In the genomic region with DNA sequence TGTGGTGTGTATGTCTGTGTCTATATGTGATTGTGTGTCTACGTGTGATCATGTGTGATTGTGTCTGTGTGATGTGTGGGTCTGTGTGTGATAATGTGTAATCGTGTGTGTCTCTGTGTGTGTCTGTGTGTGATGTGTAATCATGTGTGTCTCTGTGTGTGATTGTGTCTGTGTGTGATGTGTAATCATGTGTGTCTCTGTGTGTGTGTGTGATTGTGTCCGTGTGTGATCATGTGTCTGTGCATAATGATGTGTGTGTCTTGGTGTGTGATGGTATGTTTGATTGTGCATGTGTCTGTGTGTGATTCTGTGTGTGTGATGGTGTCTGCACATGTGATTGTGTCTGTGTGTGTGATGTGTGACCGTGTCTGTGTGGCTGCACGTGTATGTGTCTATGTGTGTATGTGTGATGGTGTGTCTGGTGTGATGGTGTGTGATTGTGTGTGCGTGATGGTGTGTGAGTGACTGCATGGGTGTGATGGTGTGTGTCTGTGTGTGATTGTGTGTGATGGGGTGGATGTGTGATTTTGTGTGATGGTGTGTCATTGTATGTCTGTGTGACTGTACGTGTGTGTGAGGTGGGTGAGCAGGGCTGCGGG, we compare ENCODE assay signal across 19 cellular contexts.
"Had no signal": no experiment of that assay in that cellular context is flagged by ENCODE, and none has a peak within 500 bp of the region (broad histone marks: within the 10 kb centered on the region; RNA-seq: fewer than 3 reads in every experiment).

No MANE protein-coding gene starts in this region.

- H3K27ac ChIP-seq: brain microvascular endothelial cell, coronary artery, gastrocnemius medialis, heart right ventricle, left lung, neutrophil, spleen, testis, upper lobe of left lung had no signal

- ATAC-seq: gastrocnemius medialis; heart right ventricle; left lung; stimulated activated memory B cell treated with anti-CD40 and anti-IgM and Interleukin-4, amounts not matched to agents 10 μg/mL and 1 μg/mL and 100 μg/mL, for 72 hours had no signal

- H3K36me3 ChIP-seq: brain microvascular endothelial cell, gastrocnemius medialis, heart right ventricle, left lung, neutrophil, spleen, upper lobe of left lung had no signal

- H3K9me3 Mint-ChIP-seq: activated naive CD8-positive, alpha-beta T cell treated with anti-CD3 and anti-CD28 coated beads for 36 hours; activated T-helper 1 cell treated with anti-CD3 and anti-CD28 coated beads, Interleukin-12 subunit alpha, Interleukin-12 subunit beta, Interleukin-2, Interleukin-4 antibody, amounts not matched to agents 30 ng/mL and 10 ng/mL and 1 ng/mL, durations not matched to agents 14 hours and 24 hours and 36 hours; stimulated activated memory B cell treated with anti-CD40 and anti-IgM and Interleukin-4, amounts not matched to agents 10 μg/mL and 1 μg/mL and 100 μg/mL, for 72 hours had no signal

- DNase-seq: activated CD4-positive, alpha-beta T cell treated with anti-CD3 and anti-CD28 coated beads, Interleukin-2, amount 50 U/mL, for 4 hours; activated naive CD4-positive, alpha-beta T cell; activated naive CD8-positive, alpha-beta T cell treated with anti-CD3 and anti-CD28 coated beads for 36 hours; activated T-cell treated with anti-CD3 and anti-CD28 coated beads for 4 hours; anterior cingulate cortex; brain microvascular endothelial cell; gastrocnemius medialis; heart right ventricle; left lung; mammary epithelial cell; stimulated activated CD4-positive, alpha-beta T cell treated with anti-CD3 and anti-CD28 coated beads, Interleukin-4, amount 100 ng/mL, for 4 hours; testis had no signal

- H3K27me3 Mint-ChIP-seq: activated naive CD8-positive, alpha-beta T cell treated with anti-CD3 and anti-CD28 coated beads for 36 hours; stimulated activated memory B cell treated with anti-CD40 and anti-IgM and Interleukin-4, amounts not matched to agents 10 μg/mL and 1 μg/mL and 100 μg/mL, for 72 hours had no signal

- H3K4me1 Mint-ChIP-seq: activated naive CD8-positive, alpha-beta T cell treated with anti-CD3 and anti-CD28 coated beads for 36 hours had no signal

- H3K4me3 ChIP-seq: coronary artery, gastrocnemius medialis, heart right ventricle, left lung, spleen, testis, upper lobe of left lung had no signal

- H3K36me3 Mint-ChIP-seq: activated naive CD8-positive, alpha-beta T cell treated with anti-CD3 and anti-CD28 coated beads for 36 hours had no signal

- H3K27me3 ChIP-seq: neutrophil, spleen, testis, upper lobe of left lung had no signal

- H3K27ac Mint-ChIP-seq: activated naive CD8-positive, alpha-beta T cell treated with anti-CD3 and anti-CD28 coated beads for 36 hours; activated T-helper 1 cell treated with anti-CD3 and anti-CD28 coated beads, Interleukin-12 subunit alpha, Interleukin-12 subunit beta, Interleukin-2, Interleukin-4 antibody, amounts not matched to agents 30 ng/mL and 10 ng/mL and 1 ng/mL, durations not matched to agents 14 hours and 24 hours and 36 hours; stimulated activated memory B cell treated with anti-CD40 and anti-IgM and Interleukin-4, amounts not matched to agents 10 μg/mL and 1 μg/mL and 100 μg/mL, for 72 hours had no signal

- H3K4me1 ChIP-seq: gastrocnemius medialis had no signal

- H3K9me3 ChIP-seq: gastrocnemius medialis, heart right ventricle, left lung, neutrophil, spleen, testis, upper lobe of left lung had no signal

- H3K4me3 Mint-ChIP-seq: activated naive CD8-positive, alpha-beta T cell treated with anti-CD3 and anti-CD28 coated beads for 36 hours; activated T-helper 1 cell treated with anti-CD3 and anti-CD28 coated beads, Interleukin-12 subunit alpha, Interleukin-12 subunit beta, Interleukin-2, Interleukin-4 antibody, amounts not matched to agents 30 ng/mL and 10 ng/mL and 1 ng/mL, durations not matched to agents 14 hours and 24 hours and 36 hours; stimulated activated memory B cell treated with anti-CD40 and anti-IgM and Interleukin-4, amounts not matched to agents 10 μg/mL and 1 μg/mL and 100 μg/mL, for 72 hours had no signal

- FAIRE-seq: endometrium had no signal
